ENCODE assay signal across 8 cellular contexts in the genomic region with DNA sequence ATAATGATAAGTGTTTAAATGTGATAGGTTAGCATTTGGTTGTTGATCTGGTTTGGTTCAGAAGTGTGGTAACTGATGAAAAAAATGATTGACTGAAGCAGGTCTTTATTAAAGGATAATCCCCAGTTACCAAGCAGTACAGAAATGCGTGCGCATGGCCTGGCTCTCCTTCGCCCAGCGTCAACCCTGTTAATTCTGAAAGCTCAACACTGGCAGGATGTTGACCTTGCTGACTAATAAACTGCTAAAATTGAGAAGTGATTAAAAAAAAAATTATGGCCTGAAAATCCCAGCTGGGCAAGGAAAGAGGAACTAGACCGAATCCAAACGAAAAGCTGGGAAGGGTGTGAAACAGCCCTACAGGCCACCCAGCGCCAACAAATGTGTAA. TPM values are rescaled to one million over a fixed set of nuclear protein-coding genes. Genes with fewer than 3 reads are reported as not detected.
DNase-seq lines count a peak whose midpoint lies in the region; ATAC-seq, FAIRE-seq and TF ChIP-seq lines count a peak whose summit lies in the region.

No MANE protein-coding gene starts in this region.

- peak overlapping the region; percentile 74 for H3K4me3 ChIP-seq in cardiac muscle cell
- peak overlapping the region; percentile 89 for H3K4me3 ChIP-seq in iPS-20b (ENCODE audit: low read length)
- peak overlapping the region; percentile 93 for H3K4me3 ChIP-seq in suprapubic skin

- H3K9ac ChIP-seq in iPS-20b (ENCODE audit: low read depth, low read length) = peak overlapping the region; percentile 79; the same call in 1 of the 2 replicates

- DNase-seq in cardiac muscle cell (ENCODE audit: low read depth in 1 of 2, low spot score in 1 of 2) = no peak
- DNase-seq in left ventricle myocardium superior = no peak
- no peak for DNase-seq in activated naive CD8-positive, alpha-beta T cell treated with anti-CD3 and anti-CD28 coated beads, Interleukin-2, amount 10 ng/mL, durations not matched to agents 7 days and 5 days
- DNase-seq in suprapubic skin (ENCODE audit: low spot score in 2 of 2) = no peak
- no peak for DNase-seq in HTR-8/SVneo (ENCODE audit: insufficient read length, low spot score)
- DNase-seq in NCI-H2227 treated with DMSO at 0.1 percent for 48 hours (lab: John Stamatoyannopoulos, UW) = no peak

- no peak for TF ChIP-seq EP300 in suprapubic skin (IDR thresholded peaks at IDR 0.05)

- H3K27ac ChIP-seq in cardiac muscle cell = no peak overlapping the region
- no peak overlapping the region for H3K27ac ChIP-seq in iPS-20b (ENCODE audit: low read length)
- peak overlapping the region; percentile 96 for H3K27ac ChIP-seq in suprapubic skin

- H3K9me3 Mint-ChIP-seq in activated naive CD8-positive, alpha-beta T cell treated with anti-CD3 and anti-CD28 coated beads, Interleukin-2, amount 10 ng/mL, durations not matched to agents 7 days and 5 days = no peaks in the 10 kb centered on the region

- no peaks in the 10 kb centered on the region for H3K27me3 ChIP-seq in cardiac muscle cell
- H3K27me3 ChIP-seq in iPS-20b (ENCODE audit: insufficient read depth, low read length) = peaks cover 22% of the 10 kb centered on the region
- H3K27me3 ChIP-seq in suprapubic skin = no peaks in the 10 kb centered on the region

- POLR2A ChIA-PET in activated naive CD8-positive, alpha-beta T cell treated with anti-CD3 and anti-CD28 coated beads, Interleukin-2, amount 10 ng/mL, durations not matched to agents 7 days and 5 days (lab: Charles Lee) = no interaction called here

- H3K9me3 ChIP-seq in cardiac muscle cell (ENCODE audit: low read depth) (no peaks in the 10 kb centered on the region), iPS-20b (ENCODE audit: insufficient read depth, low read depth, low read length) (no peaks in the 10 kb centered on the region), suprapubic skin (no peaks in the 10 kb centered on the region)

- intact Hi-C loops in left ventricle myocardium superior (cut with micrococcal nuclease) = no loop called here

- H3K36me3 Mint-ChIP-seq in activated naive CD8-positive, alpha-beta T cell treated with anti-CD3 and anti-CD28 coated beads, Interleukin-2, amount 10 ng/mL, durations not matched to agents 7 days and 5 days = no peaks in the 10 kb centered on the region

- H3K4me1 ChIP-seq in cardiac muscle cell (ENCODE audit: low read depth) (no peaks in the 10 kb centered on the region), iPS-20b (ENCODE audit: insufficient read depth, low read length) (peaks cover 4% of the 10 kb centered on the region; the same call in 1 of the 2 replicates), suprapubic skin (peaks cover 12% of the 10 kb centered on the region)

- FAIRE-seq in HTR-8/SVneo (lab: Jason Lieb, UNC) = no peak

- WGBS in suprapubic skin = 26% methylated on average over 7 of the region's 7 CpGs

- H3K27me3 Mint-ChIP-seq in activated naive CD8-positive, alpha-beta T cell treated with anti-CD3 and anti-CD28 coated beads, Interleukin-2, amount 10 ng/mL, durations not matched to agents 7 days and 5 days = peaks cover 28% of the 10 kb centered on the region

- H3K4me1 Mint-ChIP-seq in activated naive CD8-positive, alpha-beta T cell treated with anti-CD3 and anti-CD28 coated beads, Interleukin-2, amount 10 ng/mL, durations not matched to agents 7 days and 5 days = no peaks in the 10 kb centered on the region

- H3K27ac Mint-ChIP-seq in activated naive CD8-positive, alpha-beta T cell treated with anti-CD3 and anti-CD28 coated beads, Interleukin-2, amount 10 ng/mL, durations not matched to agents 7 days and 5 days = no peak overlapping the region

- TF ChIP-seq POLR2A in suprapubic skin (IDR thresholded peaks at IDR 0.05) = no peak

- no peak for ATAC-seq in left ventricle myocardium superior
- peak; percentile 67 for ATAC-seq in HG03175 (IDR thresholded peaks at IDR 0.05; ENCODE audit: unreplicated experiment)
- ATAC-seq in activated naive CD8-positive, alpha-beta T cell treated with anti-CD3 and anti-CD28 coated beads, Interleukin-2, amount 10 ng/mL, durations not matched to agents 7 days and 5 days (ENCODE audit: low read depth) = no peak

- H3K36me3 ChIP-seq in cardiac muscle cell (no peaks in the 10 kb centered on the region), iPS-20b (ENCODE audit: insufficient read depth, low read depth, low read length) (no peaks in the 10 kb centered on the region), suprapubic skin (no peaks in the 10 kb centered on the region)

- H3K4me3 Mint-ChIP-seq in activated naive CD8-positive, alpha-beta T cell treated with anti-CD3 and anti-CD28 coated beads, Interleukin-2, amount 10 ng/mL, durations not matched to agents 7 days and 5 days = peak overlapping the region; percentile 77

- no peak for TF ChIP-seq CTCF in cardiac muscle cell (IDR thresholded peaks at IDR 0.05; ENCODE audit: low read depth, low read length)
- TF ChIP-seq CTCF in suprapubic skin (IDR thresholded peaks at IDR 0.05) = no peak

RNA-seq across cellular contexts. Expression of a gene that starts 0.8 kb away (rescaled TPM):
- total RNA-seq in cardiac muscle cell (2.1 and 2.9 TPM in 2 replicates), left ventricle myocardium superior (5.0 TPM), suprapubic skin (10 to 100 TPM; 20.9 to 55.5 (median 25.2) TPM)
- 4.1 and 9.6 TPM in 2 replicates for polyA plus RNA-seq in cardiac muscle cell
- under 1 TPM; 0.54 to 0.61 TPM for total RNA-seq in activated naive CD8-positive, alpha-beta T cell treated with anti-CD3 and anti-CD28 coated beads, Interleukin-2, amount 10 ng/mL, durations not matched to agents 7 days and 5 days
